Comparison of ENCODE assay signal across 9 cellular contexts in genomic region chr6:17907467-17908229, GRCh38.
DNase-seq lines count a peak whose midpoint lies in the region; ATAC-seq, FAIRE-seq and TF ChIP-seq lines count a peak whose summit lies in the region.
"Had no signal": no experiment of that assay in that cellular context is flagged by ENCODE, and none has a peak within 500 bp of the region (broad histone marks: within the 10 kb centered on the region; RNA-seq: fewer than 3 reads in every experiment).

No MANE protein-coding gene starts in this region.

- no peaks in the 10 kb centered on the region for H3K27me3 Mint-ChIP-seq in endodermal cell (ENCODE audit: insufficient read depth)

- TF ChIP-seq CTCF in endodermal cell (conservative IDR thresholded peaks at IDR 0.05) (no peak), mucosa of descending colon (IDR thresholded peaks at IDR 0.05) (no peak)

- no peaks in the 10 kb centered on the region for H3K9me3 Mint-ChIP-seq in endodermal cell

- peak overlapping the region; percentile 53 for H3K27ac Mint-ChIP-seq in endodermal cell

- intact Hi-C loops in mucosa of descending colon (cut with DNase I, micrococcal nuclease) = no loop called here

- H3K4me1 Mint-ChIP-seq in endodermal cell = peaks cover 15% of the 10 kb centered on the region

- peak; percentile 8 for DNase-seq in stimulated activated CD4-positive, alpha-beta T cell treated with anti-CD3 and anti-CD28 coated beads, Interleukin-15, amount 100 ng/mL, for 24 hours
- DNase-seq in stimulated activated CD4-positive, alpha-beta T cell treated with anti-CD3 and anti-CD28 coated beads, Interleukin-2, amount 100 ng/mL, for 48 hours = no peak
- DNase-seq in RCC 7860 (ENCODE audit: low spot score) (peak; percentile 96), endodermal cell (no peak), mucosa of descending colon (peak in 2 of 3 donors; percentile 61 to 63), NCI-H774 (lab: John Stamatoyannopoulos, UW) (no peak)
- DNase-seq: activated T-cell treated with anti-CD3 and anti-CD28 coated beads, Interleukin-2, amount 50 U/mL, for 4 hours had no signal

- WGBS in endodermal cell (ENCODE audit: insufficient coverage in 1 of 2, insufficient read length in 1 of 2), 2 experiments = 90 to 96% methylated on average over 7 of the region's 7 CpGs

- H3K9me3 ChIP-seq in endodermal cell (ENCODE audit: control insufficient read depth, low read length) (no peaks in the 10 kb centered on the region), mucosa of descending colon (no peaks in the 10 kb centered on the region)

- H3K36me3 Mint-ChIP-seq in endodermal cell (ENCODE audit: low read depth) = peaks cover 3% of the 10 kb centered on the region

- no peaks in the 10 kb centered on the region for H3K36me3 ChIP-seq in endodermal cell (ENCODE audit: control insufficient read depth, insufficient read depth, low read length)
- H3K36me3 ChIP-seq in mucosa of descending colon (ENCODE audit: low read depth) = no peaks in the 10 kb centered on the region

- H3K9ac ChIP-seq in endodermal cell (ENCODE audit: extremely low read depth, low read length, poor library complexity, severe bottlenecking) = no peak overlapping the region

- H3K27me3 ChIP-seq in endodermal cell (ENCODE audit: control insufficient read depth, insufficient read depth, low read length, poor library complexity, severe bottlenecking) = no peaks in the 10 kb centered on the region

- ATAC-seq in mucosa of descending colon (peak; percentile 84), HG03039 (IDR thresholded peaks at IDR 0.05; ENCODE audit: unreplicated experiment) (no peak), HG03045 (IDR thresholded peaks at IDR 0.05; ENCODE audit: unreplicated experiment) (no peak)

- H3K4me3 ChIP-seq in endodermal cell (ENCODE audit: low read length) (no peak overlapping the region), mucosa of descending colon (no peak overlapping the region)

- H3K4me3 Mint-ChIP-seq in endodermal cell = no peak overlapping the region
- H3K4me3 Mint-ChIP-seq: activated T-cell treated with anti-CD3 and anti-CD28 coated beads, Interleukin-2, amount 50 U/mL, for 4 hours had no signal

- no peak overlapping the region for H3K27ac ChIP-seq in endodermal cell (ENCODE audit: low read depth, low read length)

- H3K4me1 ChIP-seq in endodermal cell (ENCODE audit: control insufficient read depth, insufficient read depth, low read length) = no peaks in the 10 kb centered on the region
- H3K4me1 ChIP-seq in mucosa of descending colon (ENCODE audit: low read depth) = no peaks in the 10 kb centered on the region

- FAIRE-seq in RCC 7860 (lab: Jason Lieb, UNC) = peak; percentile 94

Comparison
In these comparisons a context has a peak if more than half of its experiments do, and no peak if none do; other contexts are left out.
1. DNase-seq: peak in stimulated activated CD4-positive, alpha-beta T cell treated with anti-CD3 and anti-CD28 coated beads, Interleukin-15, amount 100 ng/mL, for 24 hours (single experiment), RCC 7860 (single experiment) and mucosa of descending colon (2 of 3); none in stimulated activated CD4-positive, alpha-beta T cell treated with anti-CD3 and anti-CD28 coated beads, Interleukin-2, amount 100 ng/mL, for 48 hours (0 of 2), endodermal cell (single experiment) and NCI-H774 (single experiment).